In the genomic region with DNA sequence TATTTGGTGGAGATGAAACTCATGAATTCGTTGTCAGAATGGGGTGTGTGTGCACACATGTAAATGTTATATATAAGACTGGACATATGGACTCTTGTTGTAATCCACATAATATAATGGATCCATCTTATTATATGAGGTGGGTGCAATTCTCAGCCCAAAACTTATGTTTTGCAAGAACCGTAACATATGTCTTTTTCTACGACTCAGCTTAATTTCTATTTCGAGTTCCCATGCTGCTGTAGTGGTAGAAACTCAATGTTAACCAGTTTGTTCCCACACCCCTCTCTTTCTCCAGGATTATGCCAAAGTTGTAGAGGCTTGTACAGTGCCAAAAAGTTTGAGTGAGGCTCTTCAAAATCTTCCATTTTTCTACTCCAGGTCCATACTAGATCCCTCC, we compare ENCODE assay signal across 32 cellular contexts.
"Had no signal": no experiment of that assay in that cellular context is flagged by ENCODE, and none has a peak within 500 bp of the region (broad histone marks: within the 10 kb centered on the region; RNA-seq: fewer than 3 reads in every experiment).

No MANE protein-coding gene starts in this region.

- H3K36me3 ChIP-seq: adrenal gland, ascending aorta, brain microvascular endothelial cell, cardiac muscle cell had no signal

- ATAC-seq: activated naive CD4-positive, alpha-beta T cell treated with anti-CD3 and anti-CD28 coated beads, Interleukin-2, amount 50 U/mL, for 72 hours; activated naive CD8-positive, alpha-beta T cell treated with anti-CD3 and anti-CD28 coated beads, Interleukin-2, amount 50 U/mL, for 24 hours; activated T-cell treated with anti-CD3 and anti-CD28 coated beads, Interleukin-2, amount 50 U/mL, for 4 hours; activated T-cell treated with anti-CD3 and anti-CD28 coated beads, Interleukin-2, amount 50 U/mL, for 72 hours; activated T-helper 17 cell treated with anti-CD3 and anti-CD28 coated beads, Interleukin-2, amount 50 U/mL, for 72 hours; body of pancreas had no signal

- H3K27ac ChIP-seq: adrenal gland, ascending aorta, body of pancreas, brain microvascular endothelial cell, breast epithelium, cardiac muscle cell had no signal

- H3K4me1 ChIP-seq: adrenal gland, ascending aorta, body of pancreas, breast epithelium had no signal

- H3K4me3 ChIP-seq: adrenal gland, ascending aorta, body of pancreas, breast epithelium, cardiac muscle cell had no signal

- H3K9me3 ChIP-seq: adrenal gland, ascending aorta, body of pancreas, breast epithelium had no signal

- H3K27me3 ChIP-seq: adrenal gland, ascending aorta, body of pancreas, brain microvascular endothelial cell, breast epithelium, cardiac muscle cell had no signal

- FAIRE-seq: astrocyte, bronchial epithelial cell, colon had no signal

- DNase-seq: activated effector memory CD4-positive, alpha-beta T cell treated with anti-CD3 and anti-CD28 coated beads, Interleukin-2, amount 50 U/mL, for 16 hours; activated effector memory CD4-positive, alpha-beta T cell treated with Interleukin-2 at 50 U/mL for 16 hours; activated gamma-delta T cell; activated gamma-delta T cell treated with Interleukin-2 at 50 U/mL for 16 hours; activated naive CD4-positive, alpha-beta T cell; activated naive CD4-positive, alpha-beta T cell treated with anti-CD3 and anti-CD28 coated beads for 36 hours; activated naive CD4-positive, alpha-beta T cell treated with anti-CD3 and anti-CD28 coated beads, Interleukin-2, amount 10 ng/mL, durations not matched to agents 7 days and 5 days; activated naive CD4-positive, alpha-beta T cell treated with anti-CD3 and anti-CD28 coated beads, Interleukin-2, amount 50 U/mL, for 16 hours; activated naive CD4-positive, alpha-beta T cell treated with Interleukin-2 at 50 U/mL for 16 hours; activated naive CD8-positive, alpha-beta T cell treated with anti-CD3 and anti-CD28 coated beads for 36 hours; activated naive CD8-positive, alpha-beta T cell treated with anti-CD3 and anti-CD28 coated beads, Interleukin-2, amount 10 ng/mL, durations not matched to agents 7 days and 5 days; activated naive CD8-positive, alpha-beta T cell treated with anti-CD3 and anti-CD28 coated beads, Interleukin-2, amount 50 U/mL, for 24 hours; activated T-cell treated with anti-CD3 and anti-CD28 coated beads, Interleukin-2, amount 50 U/mL, for 4 hours; activated T-cell treated with anti-CD3 and anti-CD28 coated beads, Interleukin-2, amount 50 U/mL, for 48 hours; activated T-cell treated with anti-CD3 and anti-CD28 coated beads, Interleukin-2, amount 50 U/mL, for 72 hours; adrenal gland; amniotic stem cell; amygdala; anterior cingulate cortex; aorta; body of pancreas; brain microvascular endothelial cell; central memory CD4-positive, alpha-beta T cell; cerebellar nuclear complex had no signal
